Comparison of ENCODE assay signal across 8 cellular contexts in the genomic region with DNA sequence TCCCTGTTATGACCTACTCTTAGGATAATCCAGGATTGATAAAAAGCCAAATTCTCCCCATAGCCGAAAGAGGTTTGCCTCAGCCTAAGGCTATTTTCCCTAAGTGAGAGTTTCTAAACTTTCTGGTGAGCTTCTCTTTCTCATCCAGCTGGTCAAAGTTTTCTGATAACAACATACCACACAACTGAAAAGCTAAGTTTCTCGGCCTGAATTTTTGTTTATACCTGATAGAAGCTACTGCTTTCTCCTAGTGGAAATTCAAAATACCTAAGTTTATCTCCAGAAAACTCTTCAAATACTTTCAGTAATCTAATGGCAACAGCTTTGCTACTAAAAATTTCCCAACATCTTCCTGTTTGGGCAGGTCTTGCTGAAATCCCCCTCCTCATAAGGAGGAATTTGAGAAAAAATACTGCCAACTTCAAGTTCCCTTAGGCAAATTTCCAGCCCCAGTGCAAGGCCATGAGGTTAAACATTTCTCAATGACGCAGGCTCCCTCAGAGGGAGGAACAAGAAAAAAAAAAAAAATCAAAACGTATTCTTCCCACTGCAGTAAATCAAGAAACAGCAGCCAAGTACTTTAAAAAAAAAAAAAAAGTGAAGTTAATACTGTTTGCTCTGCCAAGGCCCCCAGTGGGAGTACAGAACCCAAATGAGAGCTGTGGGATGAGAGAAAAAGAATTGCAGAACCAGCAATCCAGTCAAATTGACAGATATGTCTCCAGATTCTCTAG.
DNase-seq lines count a peak whose midpoint lies in the region; ATAC-seq, FAIRE-seq and TF ChIP-seq lines count a peak whose summit lies in the region.

No MANE protein-coding gene starts in this region.

- no peak overlapping the region for H3K27ac Mint-ChIP-seq in WTC11

- ATAC-seq in pancreas (peak; percentile 77 to 85 (median 82)), WTC11 (no peak), HG03565 (IDR thresholded peaks at IDR 0.05; ENCODE audit: unreplicated experiment) (no peak)

- H3K27ac ChIP-seq in pancreas = peak overlapping the region; percentile 29 to 92 (median 76)

- POLR2A ChIA-PET in BJ (lab: Charles Lee) = interaction anchor here (0.7 kb wide), 1 partner anchor 160 kb away, joined by 5 read pairs; no protein-coding TSS in a partner anchor
- POLR2A ChIA-PET in WTC11 (lab: Charles Lee) = no interaction called here

- intact Hi-C loops in pancreas (cut with DNase I) = loop anchor here in 1 of 3 donors (10.0 kb wide), 1 partner anchor 115 kb away; no protein-coding TSS in a partner anchor

- H3K27me3 Mint-ChIP-seq in WTC11 (ENCODE audit: low read depth) = no peaks in the 10 kb centered on the region

- H3K27me3 ChIP-seq in BJ (ENCODE audit: control insufficient read depth, insufficient read depth, low read length) = no peaks in the 10 kb centered on the region
- H3K27me3 ChIP-seq in pancreas = no peaks in the 10 kb centered on the region

- no peaks in the 10 kb centered on the region for H3K36me3 Mint-ChIP-seq in WTC11

- TF ChIP-seq CTCF in BJ (IDR thresholded peaks at IDR 0.05; ENCODE audit: insufficient read depth, low read depth, low read length) (no peak), fibroblast of pulmonary artery (IDR thresholded peaks at IDR 0.05; ENCODE audit: low read length, missing control alignments) (no peak), pancreas (IDR thresholded peaks at IDR 0.05) (no peak), WTC11 (IDR thresholded peaks at IDR 0.05) (no peak)

- H3K4me1 ChIP-seq in pancreas = peaks cover 54 to 71% (median 68%) of the 10 kb centered on the region in 3 donors

- H3K4me3 Mint-ChIP-seq in WTC11 = no peak overlapping the region

- H3K9me3 ChIP-seq in pancreas = no peaks in the 10 kb centered on the region

- CTCF ChIA-PET in BJ (lab: Yijun Ruan, JAX) = interaction anchor here (0.6 to 0.8 kb wide), 4 partner anchors 21 to 137 kb away, joined by 3 to 4 read pairs (median 4); no protein-coding TSS in a partner anchor
- CTCF ChIA-PET in WTC11 (lab: Charles Lee) = interaction anchor here (0.6 to 1.9 kb wide), 6 partner anchors 11 to 600 kb away, joined by 3 to 7 read pairs (median 3); no protein-coding TSS in a partner anchor

- peak; percentile 80 for DNase-seq in BJ (ENCODE audit: low read depth)
- peak; percentile 80 for DNase-seq in RPMI7951 (ENCODE audit: low read depth)
- peak; percentile 100 for DNase-seq in fibroblast of pulmonary artery (ENCODE audit: low read depth)
- peak in 4 of 6 donors; percentile 53 to 70 (median 68) for DNase-seq in pancreas
- no peak for DNase-seq in WTC11 (ENCODE audit: low spot score)
- no peak for DNase-seq in stimulated activated CD4-positive, alpha-beta T cell treated with anti-CD3 and anti-CD28 coated beads, Interleukin-15, amount 100 ng/mL, for 24 hours
- DNase-seq in T-helper 9 cell = no peak

- 6 to 10% methylated on average over 4 of the region's 4 CpGs for WGBS in pancreas, 2 donors

- peaks cover 20% of the 10 kb centered on the region for H3K4me1 Mint-ChIP-seq in WTC11

- no peaks in the 10 kb centered on the region for H3K36me3 ChIP-seq in BJ (ENCODE audit: control insufficient read depth, insufficient read depth, low read length)
- H3K36me3 ChIP-seq in pancreas = no peaks in the 10 kb centered on the region

- H3K9me3 Mint-ChIP-seq in WTC11 = no peaks in the 10 kb centered on the region

- H3K4me3 ChIP-seq in BJ (ENCODE audit: low read depth, low read length) (no peak overlapping the region), fibroblast of pulmonary artery (replicated peaks; ENCODE audit: low read depth, low read length) (no peak overlapping the region), pancreas (peak overlapping the region in 1 of 4 donors; percentile 0)

- peak; percentile 94 for FAIRE-seq in pancreas (lab: Jason Lieb, UNC)

TF ChIP-seq in WTC11, 78 proteins besides CTCF, POLR2A, EP300 and RAD21:
- TF ChIP-seq TEAD1 (CRISPR knock-in tag; IDR thresholded peaks at IDR 0.05) (no peak), HMGXB4 (CRISPR knock-in tag; IDR thresholded peaks at IDR 0.05) (no peak), NFATC4 (CRISPR knock-in tag; IDR thresholded peaks at IDR 0.05) (no peak), FOXJ3 (CRISPR knock-in tag; IDR thresholded peaks at IDR 0.05; ENCODE audit: borderline replicate concordance) (no peak), GRHL2 (CRISPR knock-in tag; IDR thresholded peaks at IDR 0.05; ENCODE audit: insufficient replicate concordance, severe bottlenecking) (no peak), OVOL2 (CRISPR knock-in tag; IDR thresholded peaks at IDR 0.05; ENCODE audit: borderline replicate concordance) (no peak), ELF4 (CRISPR knock-in tag; IDR thresholded peaks at IDR 0.05; ENCODE audit: low read depth) (no peak), RELA (CRISPR knock-in tag; IDR thresholded peaks at IDR 0.05; ENCODE audit: borderline replicate concordance) (no peak), ZMAT4 (CRISPR knock-in tag; IDR thresholded peaks at IDR 0.05) (no peak), FOXP1 (CRISPR knock-in tag; IDR thresholded peaks at IDR 0.05; ENCODE audit: borderline replicate concordance) (no peak), ZBTB21 (CRISPR knock-in tag; IDR thresholded peaks at IDR 0.05; ENCODE audit: borderline replicate concordance) (no peak), ZNF317 (CRISPR knock-in tag; IDR thresholded peaks at IDR 0.05; ENCODE audit: borderline replicate concordance, low read depth) (no peak), MXD4 (CRISPR knock-in tag; IDR thresholded peaks at IDR 0.05; ENCODE audit: borderline replicate concordance) (no peak), GABPB1 (CRISPR knock-in tag; IDR thresholded peaks at IDR 0.05) (no peak), ERG (CRISPR knock-in tag; IDR thresholded peaks at IDR 0.05) (no peak), STAT6 (CRISPR knock-in tag; conservative IDR thresholded peaks at IDR 0.05; ENCODE audit: low read depth) (no peak), ZNF396 (CRISPR knock-in tag; IDR thresholded peaks at IDR 0.05; ENCODE audit: borderline replicate concordance) (no peak), SMAD4 (CRISPR knock-in tag; IDR thresholded peaks at IDR 0.05) (no peak)

Comparison
In these comparisons a context has a peak if more than half of its experiments do, and no peak if none do; other contexts are left out.
1. DNase-seq: peak in BJ (single experiment), RPMI7951 (single experiment), fibroblast of pulmonary artery (single experiment) and pancreas (4 of 6); none in WTC11 (single experiment), stimulated activated CD4-positive, alpha-beta T cell treated with anti-CD3 and anti-CD28 coated beads, Interleukin-15, amount 100 ng/mL, for 24 hours (single experiment) and T-helper 9 cell (single experiment).
2. ATAC-seq: peak in pancreas (4 of 4); none in WTC11 (single experiment) and HG03565 (single experiment).